1 cellular context compared by ENCODE assay signal in genomic region chr2:97645112-97645699, GRCh38.
A peak's percentile ranks its signal among the peaks of the same experiment; 100 is the strongest.
TF ChIP-seq lines count a peak whose summit lies in the region.

No MANE protein-coding gene starts in this region.

TF ChIP-seq in HEK293, 187 proteins besides CTCF, POLR2A, EP300 and RAD21 (continued from another document):
- TF ChIP-seq SCRT2 (tag by site-specific recombination; IDR thresholded peaks at IDR 0.05), result no peak
- 0 out of 2 replicates have a peak, but pooled peaks have one; percentile 18 for TF ChIP-seq MZF1 (tag by site-specific recombination; IDR thresholded peaks at IDR 0.05; ENCODE audit: borderline replicate concordance)
- TF ChIP-seq ZNF214 (tag by site-specific recombination; IDR thresholded peaks at IDR 0.05; ENCODE audit: borderline replicate concordance), result no peak
- TF ChIP-seq PRDM1 (tag by site-specific recombination; IDR thresholded peaks at IDR 0.05), result no peak
- TF ChIP-seq ZSCAN5A (tag by site-specific recombination; IDR thresholded peaks at IDR 0.05), result no peak
- no peak for TF ChIP-seq ZFP3 (tag by site-specific recombination; IDR thresholded peaks at IDR 0.05; ENCODE audit: low read depth)
- TF ChIP-seq EGR2 (tag by site-specific recombination; IDR thresholded peaks at IDR 0.05; ENCODE audit: low read depth), result peak; percentile 79
- TF ChIP-seq ZIC2 (tag by site-specific recombination; IDR thresholded peaks at IDR 0.05), result no peak
- TF ChIP-seq ZNF239 (tag by site-specific recombination; IDR thresholded peaks at IDR 0.05), result no peak
- no peak for TF ChIP-seq ZNF623 (tag by site-specific recombination; IDR thresholded peaks at IDR 0.05)
- TF ChIP-seq ZBTB26 (tag by site-specific recombination; optimal IDR thresholded peaks at IDR 0.05), result no peak
- TF ChIP-seq ZNF600 (tag by site-specific recombination; IDR thresholded peaks at IDR 0.05), result peak; percentile 68
- TF ChIP-seq GFI1B (tag by site-specific recombination; IDR thresholded peaks at IDR 0.05), result no peak
- no peak for TF ChIP-seq YY1 (tag by site-specific recombination; IDR thresholded peaks at IDR 0.05)
- TF ChIP-seq ZBTB6 (tag by site-specific recombination; IDR thresholded peaks at IDR 0.05), result no peak
- TF ChIP-seq GLIS2 (tag by site-specific recombination; IDR thresholded peaks at IDR 0.05), result peak; percentile 72
- TF ChIP-seq ZNF391 (tag by site-specific recombination; IDR thresholded peaks at IDR 0.05; ENCODE audit: borderline replicate concordance, low read depth), result no peak
- TF ChIP-seq ZNF677 (tag by site-specific recombination; IDR thresholded peaks at IDR 0.05), result no peak
- TF ChIP-seq GLIS1 (tag by site-specific recombination; IDR thresholded peaks at IDR 0.05), result 0 out of 2 replicates have a peak, but pooled peaks have one; percentile 7
- TF ChIP-seq HOXC10 (CRISPR knock-in tag; IDR thresholded peaks at IDR 0.05), result no peak
- TF ChIP-seq AEBP2 (tag by site-specific recombination; IDR thresholded peaks at IDR 0.05; ENCODE audit: borderline replicate concordance), result no peak
- no peak for TF ChIP-seq GLI2 (tag by site-specific recombination; IDR thresholded peaks at IDR 0.05; ENCODE audit: borderline replicate concordance, low read depth)
- TF ChIP-seq ZNF529 (tag by site-specific recombination; IDR thresholded peaks at IDR 0.05; ENCODE audit: insufficient replicate concordance), result no peak
- no peak for TF ChIP-seq ZNF221 (tag by site-specific recombination; IDR thresholded peaks at IDR 0.05; ENCODE audit: borderline replicate concordance)
- no peak for TF ChIP-seq ZNF132 (tag by site-specific recombination; IDR thresholded peaks at IDR 0.05; ENCODE audit: borderline replicate concordance)
- TF ChIP-seq KLF8 (tag by site-specific recombination; IDR thresholded peaks at IDR 0.05), result no peak
- TF ChIP-seq ZNF10 (tag by site-specific recombination; IDR thresholded peaks at IDR 0.05), result no peak
- no peak for TF ChIP-seq ZNF274 (IDR thresholded peaks at IDR 0.05; ENCODE audit: low read length)
- TF ChIP-seq ZNF274 (tag by site-specific recombination; IDR thresholded peaks at IDR 0.05; ENCODE audit: borderline replicate concordance), result no peak
- TF ChIP-seq ZBTB17 (tag by site-specific recombination; IDR thresholded peaks at IDR 0.05), result peak; percentile 57
- TF ChIP-seq ZNF561 (tag by site-specific recombination; IDR thresholded peaks at IDR 0.05; ENCODE audit: borderline replicate concordance), result no peak; the same call in 1 of the 2 replicates
- TF ChIP-seq ZNF555 (tag by site-specific recombination; conservative IDR thresholded peaks at IDR 0.05), result no peak
- no peak for TF ChIP-seq ZNF292 (tag by site-specific recombination; IDR thresholded peaks at IDR 0.05; ENCODE audit: borderline replicate concordance, low read depth)
- no peak for TF ChIP-seq ZNF433 (tag by site-specific recombination; IDR thresholded peaks at IDR 0.05; ENCODE audit: low read depth)
- TF ChIP-seq ZNF530 (tag by site-specific recombination; IDR thresholded peaks at IDR 0.05; ENCODE audit: low read depth), result no peak
- TF ChIP-seq ZNF341 (tag by site-specific recombination; IDR thresholded peaks at IDR 0.05; ENCODE audit: low read depth), result no peak
- no peak for TF ChIP-seq ZNF354C (tag by site-specific recombination; IDR thresholded peaks at IDR 0.05; ENCODE audit: borderline replicate concordance, low read depth)
- TF ChIP-seq ZNF501 (tag by site-specific recombination; IDR thresholded peaks at IDR 0.05), result peak; percentile 44; the same call in 1 of the 2 replicates
- peak; percentile 36; the same call in 1 of the 2 replicates for TF ChIP-seq ZNF692 (tag by site-specific recombination; IDR thresholded peaks at IDR 0.05)
- TF ChIP-seq ZFHX2 (tag by site-specific recombination; conservative IDR thresholded peaks at IDR 0.05), result peak; percentile 91
- no peak for TF ChIP-seq ZNF248 (tag by site-specific recombination; IDR thresholded peaks at IDR 0.05)
- TF ChIP-seq ZNF704 (tag by site-specific recombination; IDR thresholded peaks at IDR 0.05), result no peak
- no peak for TF ChIP-seq ZNF146 (tag by site-specific recombination; IDR thresholded peaks at IDR 0.05)
